Comparison of ENCODE assay signal across 25 cellular contexts in the genomic region with DNA sequence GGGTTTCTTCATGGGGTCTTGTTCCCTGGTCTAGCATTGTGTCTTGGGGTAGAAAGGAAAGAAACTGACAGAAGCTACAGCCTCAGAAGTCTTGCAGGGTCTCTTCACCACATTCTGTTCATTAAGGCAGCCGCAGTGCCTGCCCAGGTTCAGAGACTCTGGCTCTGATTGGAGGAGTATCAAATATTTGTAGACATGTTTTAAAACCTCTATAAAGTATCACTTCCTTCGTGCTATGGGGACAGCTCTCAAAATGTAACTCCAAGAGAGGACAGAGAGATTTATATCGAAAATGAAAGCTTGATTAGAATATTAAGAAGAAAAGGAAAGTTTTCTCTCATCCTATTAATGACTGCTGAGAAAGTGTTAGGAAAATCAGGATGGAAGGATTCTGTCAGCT.
A peak's percentile ranks its signal among the peaks of the same experiment; 100 is the strongest.
DNase-seq lines count a peak whose midpoint lies in the region; ATAC-seq, FAIRE-seq and TF ChIP-seq lines count a peak whose summit lies in the region.
"Had no signal": no experiment of that assay in that cellular context is flagged by ENCODE, and none has a peak within 500 bp of the region (broad histone marks: within the 10 kb centered on the region; RNA-seq: fewer than 3 reads in every experiment).

No MANE protein-coding gene starts in this region.

- H3K27ac ChIP-seq in GM12878 (ENCODE audit: control insufficient read depth, insufficient read depth) (peak overlapping the region; percentile 61), sigmoid colon (no peak overlapping the region)
- H3K27ac ChIP-seq: A549, body of pancreas, lower lobe of right lung, upper lobe of left lung had no signal

- peak overlapping the region; percentile 13; the same call in 1 of the 2 replicates for H2AFZ ChIP-seq in GM12878 (ENCODE audit: control insufficient read depth, low read depth, low read length)

- in situ Hi-C loops in GM12878 (cut with MboI): no loop called here

- peaks cover 1 to 26% of the 10 kb centered on the region in 2 experiments for H3K36me3 ChIP-seq in GM12878 (ENCODE audit: control insufficient read depth in 2 of 2, insufficient read depth in 2 of 2, low read length in 1 of 2)
- no peaks in the 10 kb centered on the region for H3K36me3 ChIP-seq in sigmoid colon
- H3K36me3 ChIP-seq: BE2C, lower lobe of right lung, upper lobe of left lung had no signal

- H3K27me3 ChIP-seq in GM12878 (replicated peaks in 1 of 2; ENCODE audit: control insufficient read depth in 2 of 2, insufficient read depth in 2 of 2, low read length in 1 of 2) (no peaks in the 10 kb centered on the region), sigmoid colon (no peaks in the 10 kb centered on the region)
- H3K27me3 ChIP-seq: BE2C, body of pancreas, upper lobe of left lung had no signal

- no peak for TF ChIP-seq RAD21 in GM12878 (IDR thresholded peaks at IDR 0.05; ENCODE audit: insufficient read depth, low read depth, low read length)

- peak overlapping the region; percentile 40 for H3K9ac ChIP-seq in GM12878 (ENCODE audit: control insufficient read depth, insufficient read depth, low read length)

- H3K4me1 Mint-ChIP-seq in activated CD8-positive, alpha-beta memory T cell treated with anti-CD3 and anti-CD28 coated beads, Interleukin-2, amount 10 ng/mL, durations not matched to agents 7 days and 5 days: peaks cover 39% of the 10 kb centered on the region
- peaks cover 9 to 35% of the 10 kb centered on the region in 2 donors for H3K4me1 Mint-ChIP-seq in stimulated activated naive B cell treated with anti-CD40 and anti-IgM and Interleukin-4, amounts not matched to agents 10 μg/mL and 1 μg/mL and 100 μg/mL, for 72 hours

- RAD21 ChIA-PET in GM12878 (lab: Charles Lee; ENCODE audit: unreplicated experiment): no interaction called here

- WGBS in GM12878 (ENCODE audit: insufficient coverage, insufficient replicate concordance, low lambda C conversion rate, missing lambda C conversion rate): 30% methylated on average over 3 of the region's 3 CpGs
- WGBS in sigmoid colon, 2 donors: 69 to 76% methylated on average over 3 of the region's 3 CpGs

- intact Hi-C loops in GM12878 (cut with micrococcal nuclease; ENCODE audit: unreplicated experiment) (no loop called here), sigmoid colon (cut with DNase I) (no loop called here)

- SMC1A ChIA-PET in GM12878 (lab: Charles Lee; ENCODE audit: uncharacterized antibody, unreplicated experiment): no interaction called here

- DNase-seq in activated CD8-positive, alpha-beta memory T cell treated with anti-CD3 and anti-CD28 coated beads, Interleukin-2, amount 10 ng/mL, durations not matched to agents 7 days and 5 days: no peak
- DNase-seq in activated CD8-positive, alpha-beta memory T cell treated with anti-CD3 and anti-CD28 coated beads, Interleukin-2, amount 50 U/mL, for 48 hours: no peak
- DNase-seq in GM12878 (ENCODE audit: low read depth, low spot score) (peak; percentile 9), EL (no peak), SW480 (ENCODE audit: low spot score) (no peak), sigmoid colon (no peak)
- DNase-seq in stimulated activated naive B cell treated with anti-CD40 and anti-IgM and Interleukin-4, amounts not matched to agents 10 μg/mL and 1 μg/mL and 100 μg/mL, for 72 hours: no peak
- DNase-seq: activated CD4-positive, CD25-positive, alpha-beta regulatory T cell; BE2C; body of pancreas; Calu3; DND-41; H7; KBM-7; lower lobe of right lung; MM.1S; mucosa of descending colon; NCI-H1436 treated with DMSO at 0.1 percent for 48 hours; NCI-H510A treated with DMSO at 0.1 percent for 48 hours; posterior cingulate gyrus; SHP77; stimulated activated CD4-positive, alpha-beta T cell treated with anti-CD3 and anti-CD28 coated beads, Interleukin-15, amount 100 ng/mL, for 24 hours; upper lobe of left lung had no signal

- peak overlapping the region; percentile 54 for H3K4me2 ChIP-seq in GM12878 (ENCODE audit: control insufficient read depth, insufficient read depth)
- H3K4me2 ChIP-seq: A549 had no signal

- H3K27ac Mint-ChIP-seq in activated CD8-positive, alpha-beta memory T cell treated with anti-CD3 and anti-CD28 coated beads, Interleukin-2, amount 10 ng/mL, durations not matched to agents 7 days and 5 days: peak overlapping the region; percentile 69
- H3K27ac Mint-ChIP-seq in stimulated activated naive B cell treated with anti-CD40 and anti-IgM and Interleukin-4, amounts not matched to agents 10 μg/mL and 1 μg/mL and 100 μg/mL, for 72 hours: peak overlapping the region; percentile 28

- POLR2A ChIA-PET in GM12878 (lab: Charles Lee): interaction anchor here (1.3 kb wide), 1 partner anchor 18 kb away, joined by 3 read pairs; no protein-coding TSS in a partner anchor

- H3K4me1 ChIP-seq in GM12878 (ENCODE audit: control insufficient read depth, insufficient read depth, low read length): peaks cover 26% of the 10 kb centered on the region
- H3K4me1 ChIP-seq in sigmoid colon: peaks cover 0 to 30% (median 23%) of the 10 kb centered on the region in 4 donors
- H3K4me1 ChIP-seq: A549, BE2C, body of pancreas, upper lobe of left lung had no signal

- H3K79me2 ChIP-seq in GM12878 (ENCODE audit: control insufficient read depth, insufficient read depth, low read length): no peaks in the 10 kb centered on the region

- BruUV-seq in GM12878 (replicated peaks; lab: Mats Ljungman, UMichigan): no TSS peak

- no peaks in the 10 kb centered on the region for H3K9me3 ChIP-seq in GM12878 (replicated peaks; ENCODE audit: control insufficient read depth, insufficient read depth, low read length)
- H3K9me3 ChIP-seq in sigmoid colon: no peaks in the 10 kb centered on the region
- H3K9me3 ChIP-seq: A549, BE2C, body of pancreas, lower lobe of right lung, mucosa of descending colon, upper lobe of left lung had no signal

- ATAC-seq in activated CD8-positive, alpha-beta memory T cell treated with anti-CD3 and anti-CD28 coated beads, Interleukin-2, amount 10 ng/mL, durations not matched to agents 7 days and 5 days: no peak
- ATAC-seq in GM18511 (IDR thresholded peaks at IDR 0.05; ENCODE audit: unreplicated experiment) (peak; percentile 51), GM12878 (peak; percentile 81)
- ATAC-seq in stimulated activated naive B cell treated with anti-CD40 and anti-IgM and Interleukin-4, amounts not matched to agents 10 μg/mL and 1 μg/mL and 100 μg/mL, for 72 hours (replicated peaks): peak in 1 of 2 donors; percentile 22
- ATAC-seq: A549, body of pancreas, lower lobe of right lung, mucosa of descending colon had no signal

- no peak for FAIRE-seq in GM12878 (lab: Jason Lieb, UNC)
- FAIRE-seq: A549 had no signal

- peaks cover 2% of the 10 kb centered on the region for H3K9me3 Mint-ChIP-seq in activated CD8-positive, alpha-beta memory T cell treated with anti-CD3 and anti-CD28 coated beads, Interleukin-2, amount 10 ng/mL, durations not matched to agents 7 days and 5 days (ENCODE audit: low read depth)
- H3K9me3 Mint-ChIP-seq in stimulated activated naive B cell treated with anti-CD40 and anti-IgM and Interleukin-4, amounts not matched to agents 10 μg/mL and 1 μg/mL and 100 μg/mL, for 72 hours: peaks cover 0 to 3% of the 10 kb centered on the region in 2 donors

- peaks cover 42% of the 10 kb centered on the region for H3K36me3 Mint-ChIP-seq in activated CD8-positive, alpha-beta memory T cell treated with anti-CD3 and anti-CD28 coated beads, Interleukin-2, amount 10 ng/mL, durations not matched to agents 7 days and 5 days
- H3K36me3 Mint-ChIP-seq in stimulated activated naive B cell treated with anti-CD40 and anti-IgM and Interleukin-4, amounts not matched to agents 10 μg/mL and 1 μg/mL and 100 μg/mL, for 72 hours: peaks cover 34 to 52% of the 10 kb centered on the region in 2 donors

- peak overlapping the region; percentile 7 for H3K4me3 Mint-ChIP-seq in activated CD8-positive, alpha-beta memory T cell treated with anti-CD3 and anti-CD28 coated beads, Interleukin-2, amount 10 ng/mL, durations not matched to agents 7 days and 5 days
- H3K4me3 Mint-ChIP-seq in stimulated activated naive B cell treated with anti-CD40 and anti-IgM and Interleukin-4, amounts not matched to agents 10 μg/mL and 1 μg/mL and 100 μg/mL, for 72 hours: no peak overlapping the region

- CTCF ChIA-PET in activated CD8-positive, alpha-beta memory T cell treated with anti-CD3 and anti-CD28 coated beads, Interleukin-2, amount 10 ng/mL, durations not matched to agents 7 days and 5 days (lab: Charles Lee): interaction anchor here (0.7 to 1.2 kb wide), 2 partner anchors 40 to 107 kb away, joined by 3 read pairs; no protein-coding TSS in a partner anchor
- CTCF ChIA-PET in GM12878 (lab: Yijun Ruan, JAX): interaction anchor here (0.8 to 1.1 kb wide), 3 partner anchors 55 to 356 kb away, joined by 3 read pairs; no protein-coding TSS in a partner anchor

- no peak for TF ChIP-seq EP300 in GM12878 (IDR thresholded peaks at IDR 0.05; ENCODE audit: borderline replicate concordance in 1 of 2, control insufficient read depth in 1 of 2, low read depth in 2 of 2, low read length in 2 of 2)
- no peak for TF ChIP-seq EP300 in sigmoid colon (IDR thresholded peaks at IDR 0.05)

- H3K4me3 ChIP-seq in GM12878 (no peak overlapping the region), sigmoid colon (no peak overlapping the region)
- H3K4me3 ChIP-seq: A549, body of pancreas, lower lobe of right lung, mucosa of descending colon, upper lobe of left lung had no signal

- no peak for TF ChIP-seq CTCF in GM12878 (IDR thresholded peaks at IDR 0.05 in 2 of 3, conservative IDR thresholded peaks at IDR 0.05 in 1 of 3; ENCODE audit: control insufficient read depth in 2 of 3, extremely low read depth in 1 of 3, insufficient read depth in 1 of 3, low read depth in 3 of 3, low read length in 3 of 3)
- no peak for TF ChIP-seq CTCF in sigmoid colon (IDR thresholded peaks at IDR 0.05)

- H3K27me3 Mint-ChIP-seq in activated CD8-positive, alpha-beta memory T cell treated with anti-CD3 and anti-CD28 coated beads, Interleukin-2, amount 10 ng/mL, durations not matched to agents 7 days and 5 days: no peaks in the 10 kb centered on the region
- no peaks in the 10 kb centered on the region for H3K27me3 Mint-ChIP-seq in stimulated activated naive B cell treated with anti-CD40 and anti-IgM and Interleukin-4, amounts not matched to agents 10 μg/mL and 1 μg/mL and 100 μg/mL, for 72 hours

- no peak for TF ChIP-seq POLR2A in GM12878 (IDR thresholded peaks at IDR 0.05; ENCODE audit: low read depth, low read length)
- TF ChIP-seq POLR2A in sigmoid colon (IDR thresholded peaks at IDR 0.05): no peak

- no peaks in the 10 kb centered on the region for H4K20me1 ChIP-seq in GM12878 (ENCODE audit: control insufficient read depth, insufficient read depth)

TF ChIP-seq in GM12878, 131 proteins besides CTCF, POLR2A, EP300 and RAD21 (continues in another document):
- TF ChIP-seq HDGF (IDR thresholded peaks at IDR 0.05) (no peak), SPI1 (IDR thresholded peaks at IDR 0.05; ENCODE audit: borderline replicate concordance, insufficient read depth, low read depth, low read length) (peak; percentile 73; the same call in 1 of the 2 replicates)
